17 cellular contexts compared by ENCODE assay signal in genomic region chr14:90535556-90535930, GRCh38.
"Had no signal": no experiment of that assay in that cellular context is flagged by ENCODE, and none has a peak within 500 bp of the region (broad histone marks: within the 10 kb centered on the region; RNA-seq: fewer than 3 reads in every experiment).

No MANE protein-coding gene starts in this region.

- ATAC-seq: activated naive CD4-positive, alpha-beta T cell treated with anti-CD3 and anti-CD28 coated beads, Interleukin-2, amount 50 U/mL, for 72 hours; activated T-cell treated with anti-CD3 and anti-CD28 coated beads, Interleukin-2, amount 50 U/mL, for 72 hours; foreskin keratinocyte had no signal

- H3K9me3 Mint-ChIP-seq: activated B cell treated with CpG ODN at 0.5 μM for 24 hours; activated naive CD4-positive, alpha-beta T cell treated with anti-CD3 and anti-CD28 coated beads, Interleukin-2, amount 50 U/mL, for 72 hours; activated T-cell treated with anti-CD3 and anti-CD28 coated beads, Interleukin-2, amount 50 U/mL, for 72 hours; central memory CD8-positive, alpha-beta T cell; stimulated activated memory B cell treated with anti-CD40 and anti-IgM and Interleukin-4, amounts not matched to agents 10 μg/mL and 1 μg/mL and 100 μg/mL, for 72 hours had no signal

- H3K4me3 ChIP-seq: coronary artery, tibial artery, uterus had no signal

- H3K9ac ChIP-seq: parathyroid adenoma had no signal

- H3K36me3 ChIP-seq: uterus had no signal

- H3K9me3 ChIP-seq: neutrophil, tibial artery, uterus had no signal

- H3K4me1 ChIP-seq: foreskin keratinocyte had no signal

- H3K27me3 Mint-ChIP-seq: activated B cell treated with CpG ODN at 0.5 μM for 24 hours had no signal

- DNase-seq: activated B cell treated with CpG ODN at 0.5 μM for 24 hours; activated CD4-positive, alpha-beta T cell treated with anti-CD3 and anti-CD28 coated beads for 48 hours; activated CD8-positive, alpha-beta memory T cell treated with anti-CD3 and anti-CD28 coated beads, Interleukin-2, amount 50 U/mL, for 48 hours; activated gamma-delta T cell; activated T-cell treated with anti-CD3 and anti-CD28 coated beads, Interleukin-2, amount 50 U/mL, for 72 hours; effector CD4-positive, alpha-beta T cell; foreskin keratinocyte; stimulated activated CD4-positive, alpha-beta T cell treated with anti-CD3 and anti-CD28 coated beads, Interleukin-2, amount 100 ng/mL, for 48 hours; T-helper 2 cell; tibial artery had no signal

- H3K27ac ChIP-seq: coronary artery, foreskin keratinocyte, neutrophil, tibial artery, uterus had no signal

- H3K4me1 Mint-ChIP-seq: central memory CD8-positive, alpha-beta T cell had no signal

- H3K36me3 Mint-ChIP-seq: activated naive CD4-positive, alpha-beta T cell treated with anti-CD3 and anti-CD28 coated beads, Interleukin-2, amount 50 U/mL, for 72 hours; stimulated activated memory B cell treated with anti-CD40 and anti-IgM and Interleukin-4, amounts not matched to agents 10 μg/mL and 1 μg/mL and 100 μg/mL, for 72 hours had no signal

- H3K27me3 ChIP-seq: foreskin keratinocyte, neutrophil, tibial artery, uterus had no signal

- H3K4me3 Mint-ChIP-seq: activated B cell treated with CpG ODN at 0.5 μM for 24 hours; activated T-cell treated with anti-CD3 and anti-CD28 coated beads, Interleukin-2, amount 50 U/mL, for 72 hours; central memory CD8-positive, alpha-beta T cell; stimulated activated memory B cell treated with anti-CD40 and anti-IgM and Interleukin-4, amounts not matched to agents 10 μg/mL and 1 μg/mL and 100 μg/mL, for 72 hours had no signal

- H3K27ac Mint-ChIP-seq: activated B cell treated with CpG ODN at 0.5 μM for 24 hours; activated T-cell treated with anti-CD3 and anti-CD28 coated beads, Interleukin-2, amount 50 U/mL, for 72 hours; stimulated activated memory B cell treated with anti-CD40 and anti-IgM and Interleukin-4, amounts not matched to agents 10 μg/mL and 1 μg/mL and 100 μg/mL, for 72 hours had no signal
